In the genomic region with DNA sequence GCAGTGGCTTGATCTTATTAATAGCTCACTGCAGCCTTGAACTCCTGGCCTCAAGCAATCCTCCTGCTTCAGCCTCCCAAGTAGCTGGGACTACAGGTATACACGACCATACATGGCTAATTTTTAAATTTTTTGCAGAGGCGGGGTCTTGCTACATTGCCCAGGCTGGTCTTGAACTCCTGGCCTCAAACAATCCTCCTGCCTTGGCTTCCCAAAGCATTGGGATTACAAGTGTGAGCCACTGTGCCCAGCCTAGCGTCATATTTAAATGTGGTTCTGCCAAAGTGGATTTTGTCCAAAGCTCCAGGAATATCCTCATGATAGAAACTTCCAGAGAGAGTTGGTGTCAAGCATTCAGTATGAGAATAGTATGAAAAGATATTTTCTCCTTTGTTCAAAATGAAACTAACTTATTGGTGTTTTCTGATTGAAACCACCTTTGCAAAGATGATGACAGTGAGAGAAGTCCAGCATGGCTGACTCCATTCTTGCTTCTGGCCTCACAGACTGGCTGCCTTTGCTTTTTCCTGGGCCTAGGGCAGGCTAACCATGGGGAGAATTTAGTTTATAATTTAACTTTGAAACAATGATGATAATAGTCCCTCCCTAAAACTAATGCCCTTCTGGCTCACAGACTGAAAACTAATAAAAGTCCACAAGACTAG, we compare ENCODE assay signal across 14 cellular contexts.
DNase-seq lines count a peak whose midpoint lies in the region; ATAC-seq, FAIRE-seq and TF ChIP-seq lines count a peak whose summit lies in the region.
"Had no signal": no experiment of that assay in that cellular context is flagged by ENCODE, and none has a peak within 500 bp of the region (broad histone marks: within the 10 kb centered on the region; RNA-seq: fewer than 3 reads in every experiment).

No MANE protein-coding gene starts in this region.

- H3K79me2 ChIP-seq in OCI-LY3 (ENCODE audit: low read length): no peaks in the 10 kb centered on the region

- H3K9me3 ChIP-seq in OCI-LY3 (ENCODE audit: insufficient read depth, low read length): peaks cover 17% of the 10 kb centered on the region
- H3K9me3 ChIP-seq: body of pancreas had no signal

- ATAC-seq in GM21619 (IDR thresholded peaks at IDR 0.05; ENCODE audit: unreplicated experiment) (peak; percentile 27), foreskin keratinocyte (no peak)

- H3K4me3 ChIP-seq in OCI-LY3 (ENCODE audit: low read length): peak overlapping the region; percentile 21
- no peak overlapping the region for H3K4me3 ChIP-seq in foreskin fibroblast (ENCODE audit: low read depth in 1 of 2, low read length in 2 of 2)
- H3K4me3 ChIP-seq: body of pancreas, upper lobe of left lung had no signal

- H3K4me1 ChIP-seq in OCI-LY3 (ENCODE audit: low read length) (peaks cover 33% of the 10 kb centered on the region), foreskin keratinocyte (peaks cover 37% of the 10 kb centered on the region)

- peak overlapping the region; percentile 12; the same call in 1 of the 2 replicates for H3K9ac ChIP-seq in OCI-LY3 (ENCODE audit: low read length)

- DNase-seq in GM18507 (ENCODE audit: extremely low spot score, insufficient read length, low read depth) (no peak), foreskin keratinocyte (no peak), hypothalamus (lab: John Stamatoyannopoulos, UW) (no peak), RCC 7860 (ENCODE audit: low spot score) (no peak), foreskin fibroblast (no peak), D721Med (ENCODE audit: insufficient read length, low spot score) (no peak)
- DNase-seq: DND-41, naive B cell, NCI-H510A treated with DMSO at 0.1 percent for 48 hours, upper lobe of left lung had no signal

- H2AFZ ChIP-seq in OCI-LY3 (ENCODE audit: low read depth, low read length): no peak overlapping the region

- no peaks in the 10 kb centered on the region for H3K27me3 ChIP-seq in OCI-LY3 (ENCODE audit: low read depth, low read length)
- H3K27me3 ChIP-seq in foreskin keratinocyte: no peaks in the 10 kb centered on the region
- H3K27me3 ChIP-seq: body of pancreas, upper lobe of left lung had no signal

- peak overlapping the region; percentile 57 for H3K4me2 ChIP-seq in OCI-LY3 (ENCODE audit: low read length)

- peak overlapping the region; percentile 82 for H3K27ac ChIP-seq in OCI-LY3 (ENCODE audit: low read length)
- H3K27ac ChIP-seq in foreskin keratinocyte: peak overlapping the region; percentile 98
- H3K27ac ChIP-seq: upper lobe of left lung had no signal

- H4K20me1 ChIP-seq in OCI-LY3 (ENCODE audit: insufficient read depth, low read length): no peaks in the 10 kb centered on the region

- H3K36me3 ChIP-seq in OCI-LY3 (replicated peaks; ENCODE audit: low read depth, low read length): peaks cover 61% of the 10 kb centered on the region

- FAIRE-seq in GM18507 (lab: Jason Lieb, UNC) (peak; percentile 81), RCC 7860 (lab: Jason Lieb, UNC) (no peak), D721Med (lab: Jason Lieb, UNC) (no peak)
- FAIRE-seq: HTR-8/SVneo had no signal

- TF ChIP-seq CTCF in OCI-LY3 (IDR thresholded peaks at IDR 0.05; ENCODE audit: low read depth, low read length): no peak
- no peak for TF ChIP-seq CTCF in foreskin keratinocyte (conservative IDR thresholded peaks at IDR 0.05)
- no peak for TF ChIP-seq CTCF in foreskin fibroblast (IDR thresholded peaks at IDR 0.05; ENCODE audit: low read depth, low read length)
- TF ChIP-seq CTCF in D721Med (IDR thresholded peaks at IDR 0.05; ENCODE audit: insufficient read depth, missing control alignments): no peak
